8 cellular contexts compared by ENCODE assay signal in genomic region chr3:50227390-50228183, GRCh38. TPM values are rescaled to one million over a fixed set of nuclear protein-coding genes. Genes with fewer than 3 reads are reported as not detected.
DNase-seq lines count a peak whose midpoint lies in the region; ATAC-seq, FAIRE-seq and TF ChIP-seq lines count a peak whose summit lies in the region.

No MANE protein-coding gene starts in this region.

- TF ChIP-seq CTCF in H9 (conservative IDR thresholded peaks at IDR 0.05) (peak; percentile 96), foreskin keratinocyte (conservative IDR thresholded peaks at IDR 0.05) (peak; percentile 98)

- no peak overlapping the region for H2AK5ac ChIP-seq in H9 (ENCODE audit: insufficient read length, low read length)
- peak overlapping the region; percentile 100 for H2AK5ac ChIP-seq in neuronal stem cell (ENCODE audit: low read depth, low read length)

- no peaks in the 10 kb centered on the region; a peak in 1 of 7 replicates for H3K36me3 Mint-ChIP-seq in H9 (ENCODE audit: insufficient read depth in 1 of 3, low read depth in 3 of 3)

- WGBS in H9 (ENCODE audit: extremely low coverage, insufficient read length, low lambda C conversion rate): no CpG with 5 or more reads among the region's 51 CpGs
- no CpG with 5 or more reads among the region's 51 CpGs for WGBS in neuronal stem cell (ENCODE audit: extremely low coverage in 2 of 2, insufficient read length in 2 of 2, insufficient replicate concordance in 1 of 2), 2 donors

- H3K79me2 ChIP-seq in H9 (ENCODE audit: insufficient read depth, low read length): no peaks in the 10 kb centered on the region

- no peak overlapping the region for H3T11ph ChIP-seq in H9 (ENCODE audit: low read length)

- H3K9ac ChIP-seq in H9 (ENCODE audit: extremely low read depth, insufficient read length, low read length) (peak overlapping the region; percentile 73), neuronal stem cell (ENCODE audit: low read depth, low read length, poor library complexity) (peak overlapping the region; percentile 94)

- H3K27ac Mint-ChIP-seq in H9: peak overlapping the region; percentile 97 to 99 (median 98)

- no peak overlapping the region for H2BK15ac ChIP-seq in H9 (ENCODE audit: low read depth, low read length)
- H2BK15ac ChIP-seq in neuronal stem cell (ENCODE audit: low read length): peak overlapping the region; percentile 99

- peaks cover 27 to 42% of the 10 kb centered on the region in 2 experiments for H3K4me1 Mint-ChIP-seq in H9

- peak; percentile 86 for FAIRE-seq in G401.6 (lab: Jason Lieb, UNC)

- H3K4me1 ChIP-seq in H9 (ENCODE audit: insufficient read depth, low read length) (no peaks in the 10 kb centered on the region), foreskin keratinocyte (no peaks in the 10 kb centered on the region), neuronal stem cell (ENCODE audit: control insufficient read depth in 2 of 2, insufficient read depth in 1 of 2, low read depth in 1 of 2, low read length in 2 of 2) (peaks cover 17 to 31% of the 10 kb centered on the region in 2 donors)

- H3K79me1 ChIP-seq in H9 (ENCODE audit: insufficient read depth, low read depth, low read length, poor library complexity, severe bottlenecking): no peaks in the 10 kb centered on the region
- H3K79me1 ChIP-seq in neuronal stem cell (ENCODE audit: low read depth, low read length): peaks cover 4% of the 10 kb centered on the region

- H4K8ac ChIP-seq in H9 (replicated peaks; ENCODE audit: insufficient read length, low read depth, low read length): no peak overlapping the region
- peak overlapping the region; percentile 86 for H4K8ac ChIP-seq in neuronal stem cell (ENCODE audit: low read depth, low read length)

- ATAC-seq in foreskin keratinocyte: peak; percentile 87

- H3K14ac ChIP-seq in H9 (ENCODE audit: insufficient read depth, low read length): peak overlapping the region; percentile 93
- no peak overlapping the region for H3K14ac ChIP-seq in neuronal stem cell (ENCODE audit: low read length)

- H3K4me3 ChIP-seq in MG63: peak overlapping the region; percentile 55
- H3K4me3 ChIP-seq in neuronal stem cell (ENCODE audit: low read length in 2 of 2): peak overlapping the region; percentile 88

- H2BK5ac ChIP-seq in H9 (ENCODE audit: insufficient read length, low read length): no peak overlapping the region
- peak overlapping the region; percentile 99 for H2BK5ac ChIP-seq in neuronal stem cell (ENCODE audit: low read length)

- no peak overlapping the region for H2BK12ac ChIP-seq in H9 (ENCODE audit: insufficient read length, low read depth, low read length)
- H2BK12ac ChIP-seq in neuronal stem cell (ENCODE audit: low read length): peak overlapping the region; percentile 95

- H3K4me3 Mint-ChIP-seq in H9: peak overlapping the region; percentile 73 to 95

- TF ChIP-seq POLR2A in Raji (IDR thresholded peaks at IDR 0.05; ENCODE audit: insufficient read depth, low read depth, low read length): peak; percentile 80

- no peak overlapping the region for H2BK120ac ChIP-seq in H9 (ENCODE audit: low read depth, low read length, poor library complexity, severe bottlenecking)
- peak overlapping the region; percentile 96 for H2BK120ac ChIP-seq in neuronal stem cell (ENCODE audit: low read depth, low read length)

- H3K4ac ChIP-seq in H9 (ENCODE audit: low read depth, low read length): no peak overlapping the region
- peak overlapping the region; percentile 96 for H3K4ac ChIP-seq in neuronal stem cell (ENCODE audit: low read length)

- H3K4me2 ChIP-seq in H9 (ENCODE audit: insufficient read depth, insufficient read length, low read length): peak overlapping the region; percentile 63
- peak overlapping the region; percentile 90 for H3K4me2 ChIP-seq in neuronal stem cell (ENCODE audit: insufficient read depth, low read length, poor library complexity, severe bottlenecking)

- no peak overlapping the region for H4K5ac ChIP-seq in H9 (ENCODE audit: insufficient read length, low read depth, low read length)

- peaks cover 2 to 4% of the 10 kb centered on the region in 2 experiments; a peak in 3 of 5 replicates for H3K9me3 Mint-ChIP-seq in H9

- H3K18ac ChIP-seq in H9 (ENCODE audit: insufficient read length, low read depth, low read length): peak overlapping the region; percentile 88
- H3K18ac ChIP-seq in neuronal stem cell (ENCODE audit: low read length): peak overlapping the region; percentile 100

- peaks cover 12% of the 10 kb centered on the region for H3K23me2 ChIP-seq in H9 (ENCODE audit: insufficient read length, low read depth, low read length, poor library complexity, severe bottlenecking)

- no peaks in the 10 kb centered on the region for H3K9me3 ChIP-seq in H9 (ENCODE audit: control insufficient read depth, low read depth, low read length)
- H3K9me3 ChIP-seq in MG63: no peaks in the 10 kb centered on the region
- no peaks in the 10 kb centered on the region for H3K9me3 ChIP-seq in neuronal stem cell (replicated peaks in 1 of 2; ENCODE audit: control insufficient read depth in 2 of 2, insufficient read depth in 1 of 2, low read depth in 1 of 2, low read length in 2 of 2)

- H2AFZ ChIP-seq in H9 (ENCODE audit: low read length) (no peak overlapping the region), neuronal stem cell (ENCODE audit: low read length) (peak overlapping the region; percentile 92)

- H3K27ac ChIP-seq in H9 (ENCODE audit: insufficient read length, low read depth, low read length) (peak overlapping the region; percentile 44), foreskin keratinocyte (peak overlapping the region; percentile 3), neuronal stem cell (replicated peaks; ENCODE audit: low read length) (peak overlapping the region; percentile 98), substantia nigra (ENCODE audit: low read depth, low read length, poor library complexity, severe bottlenecking) (peak overlapping the region; percentile 85)

- DNase-seq in H9: peak; percentile 93
- DNase-seq in MG63: peak; percentile 89
- peak; percentile 96 for DNase-seq in activated effector memory CD4-positive, alpha-beta T cell treated with anti-CD3 and anti-CD28 coated beads, Interleukin-2, amount 50 U/mL, for 16 hours
- DNase-seq in foreskin keratinocyte: peak; percentile 90 to 94
- peak; percentile 89 for DNase-seq in neuronal stem cell (ENCODE audit: low spot score)
- DNase-seq in substantia nigra (lab: John Stamatoyannopoulos, UW): peak; percentile 37 to 95 (median 84)

- H4K91ac ChIP-seq in H9 (ENCODE audit: insufficient read length, low read depth, low read length) (no peak overlapping the region), neuronal stem cell (ENCODE audit: low read depth, low read length, poor library complexity) (peak overlapping the region; percentile 87)

- H3K56ac ChIP-seq in H9 (ENCODE audit: insufficient read length, low read depth, low read length): no peak overlapping the region

- H3K27me3 ChIP-seq in H9 (ENCODE audit: insufficient read depth, low read length) (no peaks in the 10 kb centered on the region), MG63 (no peaks in the 10 kb centered on the region), foreskin keratinocyte (no peaks in the 10 kb centered on the region), neuronal stem cell (ENCODE audit: control insufficient read depth in 3 of 3, insufficient read depth in 3 of 3, low read depth in 1 of 3, low read length in 3 of 3) (peaks cover 0 to 12% (median 6%) of the 10 kb centered on the region in 3 experiments)

- H3K23ac ChIP-seq in H9 (ENCODE audit: insufficient read length, low read depth, low read length) (no peak overlapping the region), neuronal stem cell (ENCODE audit: low read depth, low read length, poor library complexity) (peak overlapping the region; percentile 94)

- H3K27me3 Mint-ChIP-seq in H9 (ENCODE audit: low read depth): peaks cover 33% of the 10 kb centered on the region

- H3K36me3 ChIP-seq in MG63 (no peaks in the 10 kb centered on the region), neuronal stem cell (replicated peaks in 1 of 2; ENCODE audit: control insufficient read depth in 2 of 2, insufficient read depth in 2 of 2, low read length in 2 of 2) (no peaks in the 10 kb centered on the region)

- H4K20me1 ChIP-seq in H9 (ENCODE audit: control insufficient read depth, insufficient read depth, insufficient read length): no peaks in the 10 kb centered on the region

- no peak overlapping the region for H2BK20ac ChIP-seq in H9 (ENCODE audit: low read depth, low read length, poor library complexity, severe bottlenecking)

RNA-seq across cellular contexts. Expression of gene GNAI2, which starts 8.4 kb away (rescaled TPM):
- total RNA-seq in H9 (2021) (210 and 218 TPM in 2 replicates), foreskin keratinocyte (242 and 258 TPM in 2 replicates)
- 73.9 and 114 TPM in 2 replicates for total RNA-seq in MG63 (2014; rRNA removed; shearing (Covaris generic); ENCODE audit: low replicate concordance)
- polyA plus RNA-seq in foreskin keratinocyte: 243 and 258 TPM in 2 replicates
- 457 TPM for polyA plus RNA-seq in neuronal stem cell (2013, experiment 1 of 2)
- 458 TPM for polyA plus RNA-seq in neuronal stem cell (2013, experiment 2 of 2)

RNA-seq across cellular contexts. Expression of gene SLC38A3, which starts 22.5 kb away (rescaled TPM):
- 1.4 and 3.2 TPM in 2 replicates for total RNA-seq in H9 (2021)
- not detected in 2 replicates for total RNA-seq in MG63 (2014; rRNA removed; shearing (Covaris generic); ENCODE audit: low replicate concordance)
- total RNA-seq in foreskin keratinocyte: not detected in 2 replicates
- 0.09 TPM in 1 of 2 replicates, not detected in the other for polyA plus RNA-seq in foreskin keratinocyte
- 3.5 TPM for polyA plus RNA-seq in neuronal stem cell (2013, experiment 1 of 2)
- polyA plus RNA-seq in neuronal stem cell (2013, experiment 2 of 2): 3.2 TPM

RNA-seq across cellular contexts. Expression of gene GNAT1, which starts 36.2 kb away (rescaled TPM):
- total RNA-seq in H9 (2021): 0.18 TPM in 1 of 2 replicates, not detected in the other
- not detected in 2 replicates for total RNA-seq in MG63 (2014; rRNA removed; shearing (Covaris generic); ENCODE audit: low replicate concordance)
- total RNA-seq in foreskin keratinocyte: 0.03 TPM in 1 of 2 replicates, not detected in the other
- not detected in 2 replicates for polyA plus RNA-seq in foreskin keratinocyte
- polyA plus RNA-seq in neuronal stem cell (2013, experiment 1 of 2): 0.03 TPM
- 0.04 TPM for polyA plus RNA-seq in neuronal stem cell (2013, experiment 2 of 2)

RNA-seq across cellular contexts. Expression of gene SEMA3B, which starts 41.4 kb away (rescaled TPM):
- total RNA-seq in H9 (2021) (4.4 and 6.4 TPM in 2 replicates), foreskin keratinocyte (1.1 and 2.0 TPM in 2 replicates)
- total RNA-seq in MG63 (2014; rRNA removed; shearing (Covaris generic); ENCODE audit: low replicate concordance): 9.7 and 13.4 TPM in 2 replicates
- 1.3 and 2.3 TPM in 2 replicates for polyA plus RNA-seq in foreskin keratinocyte
- 5.0 TPM for polyA plus RNA-seq in neuronal stem cell (2013, experiment 1 of 2)
- 5.2 TPM for polyA plus RNA-seq in neuronal stem cell (2013, experiment 2 of 2)

RNA-seq across cellular contexts. Expression of gene LSMEM2, which starts 51.3 kb away (rescaled TPM):
- total RNA-seq in H9 (2021): 0.24 and 0.50 TPM in 2 replicates
- total RNA-seq in MG63 (2014; rRNA removed; shearing (Covaris generic); ENCODE audit: low replicate concordance): not detected in 2 replicates
- total RNA-seq in foreskin keratinocyte: not detected in 2 replicates
- polyA plus RNA-seq in foreskin keratinocyte: 0.04 TPM in 1 of 2 replicates, not detected in the other
- 0.28 TPM for polyA plus RNA-seq in neuronal stem cell (2013, experiment 1 of 2)
- 0.21 TPM for polyA plus RNA-seq in neuronal stem cell (2013, experiment 2 of 2)

Comparison
In these comparisons a context has a peak if more than half of its experiments do, and no peak if none do; other contexts are left out.
1. Peak in every context shown above with its lines: DNase-seq, ATAC-seq, H3K4me3 ChIP-seq and H3K27ac ChIP-seq.
2. H3K27ac ChIP-seq: peak in every context shown above with its lines; median percentile 98 in neuronal stem cell; 85 in substantia nigra; 44 in H9; 3 in foreskin keratinocyte.